ENCODE assay signal across 11 cellular contexts in the genomic region with DNA sequence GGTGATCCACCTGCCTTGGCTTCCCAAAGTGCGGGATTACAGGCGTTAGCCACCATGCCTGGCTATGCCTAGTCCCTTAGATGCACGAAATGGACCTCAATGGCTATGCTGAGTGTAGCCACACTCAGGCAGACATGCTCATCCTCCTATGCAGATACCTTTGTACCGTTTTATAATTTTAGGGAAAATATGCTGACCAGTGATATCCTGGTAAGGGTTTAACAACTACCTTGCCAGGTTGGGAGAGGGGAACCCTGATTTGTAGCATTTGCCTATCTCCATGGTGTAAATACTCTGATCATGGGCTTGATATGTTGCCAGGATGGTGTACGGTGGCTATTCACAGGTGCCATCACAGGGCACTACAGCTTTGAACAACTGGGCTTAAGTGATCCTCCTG. TPM values are rescaled to one million over a fixed set of nuclear protein-coding genes. Genes with fewer than 3 reads are reported as not detected.
"Had no signal": no experiment of that assay in that cellular context is flagged by ENCODE, and none has a peak within 500 bp of the region (broad histone marks: within the 10 kb centered on the region; RNA-seq: fewer than 3 reads in every experiment).

No MANE protein-coding gene starts in this region.

- H3K27ac ChIP-seq: GM23248, HL-60 had no signal

- H3K4me1 ChIP-seq: HAP-1 had no signal

- H3K9me3 ChIP-seq: HAP-1 had no signal

- H3K4me3 ChIP-seq: GM23248, HAP-1 had no signal

- H3K9ac ChIP-seq: GM23248 had no signal

- H2AFZ ChIP-seq: GM23248 had no signal

- H3K36me3 ChIP-seq: HAP-1 had no signal

- ATAC-seq: HCT116 had no signal

- DNase-seq: GM23248, GOT3, H7, HFFc6, KG1 had no signal

RNA-seq across cellular contexts. Expression of a gene that starts 16.8 kb away (rescaled TPM):
- total RNA-seq: GM23248, H4, HT1080 had no signal
- polyA plus RNA-seq: IgD-negative memory B cell had no signal

RNA-seq across cellular contexts. Expression of a gene that starts 45.6 kb away (rescaled TPM):
- polyA plus RNA-seq: IgD-negative memory B cell had no signal
